28 cellular contexts compared by ENCODE assay signal in the genomic region with DNA sequence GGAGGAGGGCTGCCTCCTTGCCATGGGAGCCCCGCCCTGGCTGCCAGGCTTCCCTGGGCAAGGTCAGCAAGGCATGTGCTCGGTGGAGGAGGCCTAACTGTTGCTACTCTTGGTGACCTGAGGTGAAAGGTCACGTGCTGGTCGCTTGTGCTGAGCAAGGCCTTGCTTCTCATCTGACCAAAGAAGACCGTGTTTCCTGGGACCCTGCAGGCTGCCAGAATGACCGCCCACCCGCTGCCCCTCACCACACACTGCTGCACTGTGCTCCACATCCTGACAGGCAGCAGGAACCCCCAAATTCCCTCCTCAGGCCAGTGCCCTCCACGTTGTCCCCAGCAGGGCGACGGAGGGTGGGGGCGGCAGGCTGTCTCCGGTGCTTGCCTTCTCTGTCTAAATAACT.
DNase-seq lines count a peak whose midpoint lies in the region; ATAC-seq, FAIRE-seq and TF ChIP-seq lines count a peak whose summit lies in the region.
"Had no signal": no experiment of that assay in that cellular context is flagged by ENCODE, and none has a peak within 500 bp of the region (broad histone marks: within the 10 kb centered on the region; RNA-seq: fewer than 3 reads in every experiment).

No MANE protein-coding gene starts in this region.

- no peak overlapping the region for H4K91ac ChIP-seq in H9 (ENCODE audit: insufficient read length, low read depth, low read length)
- peak overlapping the region; percentile 54 for H4K91ac ChIP-seq in neuronal stem cell (ENCODE audit: low read depth, low read length, poor library complexity)

- no peaks in the 10 kb centered on the region for H3K9me3 ChIP-seq in H9 (ENCODE audit: control insufficient read depth, low read depth, low read length)
- H3K9me3 ChIP-seq in K562 (replicated peaks; ENCODE audit: control insufficient read depth, insufficient read depth, low read depth, low read length) = no peaks in the 10 kb centered on the region
- peaks cover 0 to 5% of the 10 kb centered on the region in 2 donors for H3K9me3 ChIP-seq in neuronal stem cell (replicated peaks in 1 of 2; ENCODE audit: control insufficient read depth in 2 of 2, insufficient read depth in 1 of 2, low read depth in 1 of 2, low read length in 2 of 2)
- H3K9me3 ChIP-seq: BE2C, BLaER1 had no signal

- H2BK15ac ChIP-seq in H9 (ENCODE audit: low read depth, low read length) (no peak overlapping the region), neuronal stem cell (ENCODE audit: low read length) (peak overlapping the region; percentile 82)

- no peak for TF ChIP-seq EP300 in K562 (IDR thresholded peaks at IDR 0.05; ENCODE audit: low read length)

- H2AK5ac ChIP-seq in H9 (ENCODE audit: insufficient read length, low read length) = no peak overlapping the region
- peak overlapping the region; percentile 62 for H2AK5ac ChIP-seq in neuronal stem cell (ENCODE audit: low read depth, low read length)

- H3K79me1 ChIP-seq in H9 (ENCODE audit: insufficient read depth, low read depth, low read length, poor library complexity, severe bottlenecking) (no peaks in the 10 kb centered on the region), neuronal stem cell (ENCODE audit: low read depth, low read length) (no peaks in the 10 kb centered on the region)

- no peaks in the 10 kb centered on the region for H3K4me1 ChIP-seq in H9 (ENCODE audit: insufficient read depth, low read length)
- peaks cover 0 to 11% of the 10 kb centered on the region in 2 experiments; a peak in 1 of 5 replicates for H3K4me1 ChIP-seq in K562 (replicated peaks in 1 of 2; ENCODE audit: control insufficient read depth in 2 of 2, insufficient read depth in 2 of 2, low read length in 2 of 2)
- peaks cover 6 to 10% of the 10 kb centered on the region in 2 donors for H3K4me1 ChIP-seq in neuronal stem cell (ENCODE audit: control insufficient read depth in 2 of 2, insufficient read depth in 1 of 2, low read depth in 1 of 2, low read length in 2 of 2)
- H3K4me1 ChIP-seq: BE2C had no signal

- H3K14ac ChIP-seq in H9 (ENCODE audit: insufficient read depth, low read length) (peak overlapping the region; percentile 36; the same call in 1 of the 2 replicates), neuronal stem cell (ENCODE audit: low read length) (peak overlapping the region; percentile 39)

- no peaks in the 10 kb centered on the region for H3K23me2 ChIP-seq in H9 (ENCODE audit: insufficient read length, low read depth, low read length, poor library complexity, severe bottlenecking)

- H4K20me1 ChIP-seq in H9 (ENCODE audit: control insufficient read depth, insufficient read depth, insufficient read length) = peaks cover 3% of the 10 kb centered on the region
- H4K20me1 ChIP-seq in K562 (replicated peaks; ENCODE audit: control insufficient read depth, insufficient read depth, low read length) = peaks cover 25% of the 10 kb centered on the region

- TF ChIP-seq POLR2A in K562 (conservative IDR thresholded peaks at IDR 0.05) = no peak

- H3K27ac ChIP-seq in H9 (ENCODE audit: insufficient read length, low read depth, low read length) = no peak overlapping the region
- no peak overlapping the region for H3K27ac ChIP-seq in K562 (ENCODE audit: extremely low read depth, low read depth, low read length)
- H3K27ac ChIP-seq in neuronal stem cell (replicated peaks; ENCODE audit: low read length) = no peak overlapping the region
- H3K27ac ChIP-seq: BLaER1 had no signal

- WGBS in H9 (ENCODE audit: extremely low coverage, insufficient read length, low lambda C conversion rate) = no CpG with 5 or more reads among the region's 12 CpGs
- WGBS in K562 (ENCODE audit: insufficient coverage, low coverage, missing lambda C conversion rate) = 5% methylated on average over 12 of the region's 12 CpGs
- no CpG with 5 or more reads among the region's 12 CpGs for WGBS in neuronal stem cell (ENCODE audit: extremely low coverage in 2 of 2, insufficient read length in 2 of 2, insufficient replicate concordance in 1 of 2), 2 donors

- TF ChIP-seq RAD21 in K562 (CRISPR knock-in tag; conservative IDR thresholded peaks at IDR 0.05 in 1 of 2, IDR thresholded peaks at IDR 0.05 in 1 of 2) = no peak

- H3K79me2 ChIP-seq in H9 (ENCODE audit: insufficient read depth, low read length) (no peaks in the 10 kb centered on the region), K562 (ENCODE audit: control insufficient read depth, insufficient read depth, low read length) (no peaks in the 10 kb centered on the region)

- no peak for FAIRE-seq in K562 (lab: Jason Lieb, UNC)
- FAIRE-seq: A204.1, GM12878, GM12892, GM18507, GM19239 had no signal

- no peak overlapping the region for H2BK12ac ChIP-seq in H9 (ENCODE audit: insufficient read length, low read depth, low read length)
- peak overlapping the region; percentile 64 for H2BK12ac ChIP-seq in neuronal stem cell (ENCODE audit: low read length)

- no peak overlapping the region for H3K27ac Mint-ChIP-seq in H9
- H3K27ac Mint-ChIP-seq: CD14-positive monocyte; CD4-positive, alpha-beta memory T cell; CD4-positive, CD25-positive, alpha-beta regulatory T cell had no signal

- no peak overlapping the region for H3K4me3 Mint-ChIP-seq in H9
- H3K4me3 Mint-ChIP-seq: CD14-positive monocyte; CD4-positive, alpha-beta memory T cell; CD4-positive, CD25-positive, alpha-beta regulatory T cell; CD8-positive, alpha-beta memory T cell had no signal

- H3K36me3 ChIP-seq in K562 (ENCODE audit: control insufficient read depth, insufficient read depth, low read length) = no peaks in the 10 kb centered on the region
- no peaks in the 10 kb centered on the region for H3K36me3 ChIP-seq in neuronal stem cell (replicated peaks in 1 of 2; ENCODE audit: control insufficient read depth in 2 of 2, insufficient read depth in 2 of 2, low read length in 2 of 2)
- H3K36me3 ChIP-seq: BE2C, BLaER1 had no signal

- H3K18ac ChIP-seq in H9 (ENCODE audit: insufficient read length, low read depth, low read length) = no peak overlapping the region
- H3K18ac ChIP-seq in neuronal stem cell (ENCODE audit: low read length) = peak overlapping the region; percentile 89

- ATAC-seq in K562 (no peak), GM18861 (IDR thresholded peaks at IDR 0.05; ENCODE audit: unreplicated experiment) (no peak)
- ATAC-seq: GM12878 had no signal

- no peak overlapping the region for H2AFZ ChIP-seq in H9 (ENCODE audit: low read length)
- no peak overlapping the region for H2AFZ ChIP-seq in K562 (ENCODE audit: low read depth, low read length)
- H2AFZ ChIP-seq in neuronal stem cell (ENCODE audit: low read length) = no peak overlapping the region

- CTCF ChIA-PET in K562 (lab: Yijun Ruan, JAX; ENCODE audit: low intra/inter-chr PET ratio) = no interaction called here

- in situ Hi-C loops in K562 (cut with MboI) = no loop called here

- H3K9ac ChIP-seq in H9 (ENCODE audit: extremely low read depth, insufficient read length, low read length) = no peak overlapping the region
- H3K9ac ChIP-seq in K562 (ENCODE audit: insufficient read depth in 1 of 2, low read depth in 2 of 2, low read length in 2 of 2) = no peak overlapping the region
- no peak overlapping the region for H3K9ac ChIP-seq in neuronal stem cell (ENCODE audit: low read depth, low read length, poor library complexity)
- H3K9ac ChIP-seq: BLaER1 had no signal

- H3K9me1 ChIP-seq in K562 (ENCODE audit: control insufficient read depth, insufficient read depth, low read length) = no peaks in the 10 kb centered on the region

- intact Hi-C loops in K562 (cut with micrococcal nuclease) = no loop called here

- no peak overlapping the region for H3K4me2 ChIP-seq in H9 (ENCODE audit: insufficient read depth, insufficient read length, low read length)
- no peak overlapping the region for H3K4me2 ChIP-seq in K562 (ENCODE audit: insufficient read depth, low read length)
- no peak overlapping the region for H3K4me2 ChIP-seq in neuronal stem cell (ENCODE audit: insufficient read depth, low read length, poor library complexity, severe bottlenecking)
- H3K4me2 ChIP-seq: BLaER1 had no signal

- H3K36me3 Mint-ChIP-seq in H9 (ENCODE audit: insufficient read depth in 1 of 3, low read depth in 3 of 3) = peaks cover 0 to 2% (median 0%) of the 10 kb centered on the region in 3 experiments; a peak in 2 of 7 replicates
- H3K36me3 Mint-ChIP-seq: CD14-positive monocyte had no signal

- H2BK5ac ChIP-seq in H9 (ENCODE audit: insufficient read length, low read length) = no peak overlapping the region
- H2BK5ac ChIP-seq in neuronal stem cell (ENCODE audit: low read length) = peak overlapping the region; percentile 61

- H3K4me1 Mint-ChIP-seq in H9 = no peaks in the 10 kb centered on the region
- H3K4me1 Mint-ChIP-seq: CD14-positive monocyte; CD4-positive, alpha-beta memory T cell; CD4-positive, CD25-positive, alpha-beta regulatory T cell; CD8-positive, alpha-beta memory T cell had no signal

- TF ChIP-seq CTCF in H9 (conservative IDR thresholded peaks at IDR 0.05) (no peak), K562 (IDR thresholded peaks at IDR 0.05 in 2 of 3, conservative IDR thresholded peaks at IDR 0.05 in 1 of 3; ENCODE audit: insufficient read depth in 2 of 3, low read depth in 1 of 3, low read length in 3 of 3) (no peak)

- DNase-seq in H9 = no peak
- no peak for DNase-seq in K562 (ENCODE audit: extremely low read depth in 1 of 4, low spot score in 3 of 4)
- DNase-seq in neuronal stem cell (ENCODE audit: low spot score) = no peak
- no peak for DNase-seq in NCI-H2171 (lab: John Stamatoyannopoulos, UW)
- DNase-seq in T-helper 2 cell = no peak
- DNase-seq: 8988T; ACHN; BE2C; C1 segment of cervical spinal cord; CD4-positive, alpha-beta memory T cell; CD4-positive, CD25-positive, alpha-beta regulatory T cell; COR-L47; DMS 273 treated with DMSO at 0.1 percent for 48 hours; DMS153; DMS53; DMS79; DND-41; EL; GDM1 had no signal

- peaks cover 34% of the 10 kb centered on the region for H3K27me3 Mint-ChIP-seq in H9 (ENCODE audit: low read depth)
- H3K27me3 Mint-ChIP-seq: CD4-positive, CD25-positive, alpha-beta regulatory T cell had no signal

- H3K27me3 ChIP-seq in H9 (ENCODE audit: insufficient read depth, low read length) = no peaks in the 10 kb centered on the region
- peaks cover 56 to 86% of the 10 kb centered on the region in 2 experiments for H3K27me3 ChIP-seq in K562 (ENCODE audit: control insufficient read depth in 2 of 2, insufficient read depth in 2 of 2, low read length in 2 of 2)
- H3K27me3 ChIP-seq in neuronal stem cell (ENCODE audit: control insufficient read depth in 3 of 3, insufficient read depth in 3 of 3, low read depth in 1 of 3, low read length in 3 of 3) = peaks cover 0 to 5% (median 3%) of the 10 kb centered on the region in 3 experiments
- H3K27me3 ChIP-seq: BE2C had no signal

- H3K23ac ChIP-seq in H9 (ENCODE audit: insufficient read length, low read depth, low read length) (no peak overlapping the region), neuronal stem cell (ENCODE audit: low read depth, low read length, poor library complexity) (peak overlapping the region; percentile 68)

- H3K4ac ChIP-seq in H9 (ENCODE audit: low read depth, low read length) (no peak overlapping the region), neuronal stem cell (ENCODE audit: low read length) (no peak overlapping the region)

- POLR2A ChIA-PET in K562 (lab: Yijun Ruan, JAX) = interaction anchor here (0.6 kb wide), 1 partner anchor 10 kb away, joined by 3 read pairs; no protein-coding TSS in a partner anchor

- H2BK120ac ChIP-seq in H9 (ENCODE audit: low read depth, low read length, poor library complexity, severe bottlenecking) (no peak overlapping the region), neuronal stem cell (ENCODE audit: low read depth, low read length) (no peak overlapping the region)

- H4K8ac ChIP-seq in H9 (replicated peaks; ENCODE audit: insufficient read length, low read depth, low read length) (no peak overlapping the region), neuronal stem cell (ENCODE audit: low read depth, low read length) (no peak overlapping the region)

- BruUV-seq in K562 (replicated peaks; lab: Mats Ljungman, UMichigan) = no TSS peak

- no peak overlapping the region for H3T11ph ChIP-seq in H9 (ENCODE audit: low read length)

- no peak overlapping the region for H2BK20ac ChIP-seq in H9 (ENCODE audit: low read depth, low read length, poor library complexity, severe bottlenecking)

- H3K9me3 Mint-ChIP-seq in H9 = peaks cover 3 to 4% of the 10 kb centered on the region in 2 experiments; a peak in 3 of 5 replicates

- H4K5ac ChIP-seq in H9 (ENCODE audit: insufficient read length, low read depth, low read length) = no peak overlapping the region

- H3K4me3 ChIP-seq in K562 (no peak overlapping the region), neuronal stem cell (ENCODE audit: low read length in 2 of 2) (no peak overlapping the region)
- H3K4me3 ChIP-seq: BLaER1, GM12878 had no signal

- no peak overlapping the region for H3K56ac ChIP-seq in H9 (ENCODE audit: insufficient read length, low read depth, low read length)
